Comparison of ENCODE assay signal across 12 cellular contexts in the genomic region with DNA sequence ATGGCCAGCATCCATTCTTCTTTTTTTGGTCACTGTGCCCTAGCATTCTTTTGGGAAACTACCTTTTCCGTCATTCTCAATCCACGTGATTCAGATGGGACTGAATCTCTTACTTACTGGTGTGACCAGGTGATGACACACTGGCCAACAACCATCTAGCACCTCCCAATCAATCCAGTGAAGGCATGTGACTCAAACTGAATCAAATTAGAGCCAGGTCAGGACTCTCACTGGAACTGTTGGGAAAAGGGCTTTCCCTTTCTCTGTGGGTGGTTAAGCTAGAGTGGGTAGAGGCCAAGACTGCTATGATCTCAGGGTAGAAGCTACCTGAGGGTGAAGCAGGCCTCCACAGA. TPM values are rescaled to one million over a fixed set of nuclear protein-coding genes. Genes with fewer than 3 reads are reported as not detected.
DNase-seq lines count a peak whose midpoint lies in the region; ATAC-seq and TF ChIP-seq lines count a peak whose summit lies in the region.
"Had no signal": no experiment of that assay in that cellular context is flagged by ENCODE, and none has a peak within 500 bp of the region (broad histone marks: within the 10 kb centered on the region; RNA-seq: fewer than 3 reads in every experiment).

No MANE protein-coding gene starts in this region.

- no peaks in the 10 kb centered on the region for H3K36me3 Mint-ChIP-seq in activated CD8-positive, alpha-beta T cell treated with anti-CD3 and anti-CD28 coated beads for 36 hours (ENCODE audit: low read depth)
- H3K36me3 Mint-ChIP-seq in activated CD8-positive, alpha-beta T cell treated with anti-CD3 and anti-CD28 coated beads, Interleukin-2, amount 10 ng/mL, durations not matched to agents 7 days and 5 days (ENCODE audit: low read depth), result no peaks in the 10 kb centered on the region
- no peaks in the 10 kb centered on the region for H3K36me3 Mint-ChIP-seq in CD4-positive, alpha-beta T cell (ENCODE audit: low read depth)
- H3K36me3 Mint-ChIP-seq: neural progenitor cell had no signal

- H3K4me3 Mint-ChIP-seq in activated CD8-positive, alpha-beta T cell treated with anti-CD3 and anti-CD28 coated beads for 36 hours, result no peak overlapping the region
- no peak overlapping the region for H3K4me3 Mint-ChIP-seq in activated CD8-positive, alpha-beta T cell treated with anti-CD3 and anti-CD28 coated beads, Interleukin-2, amount 10 ng/mL, durations not matched to agents 7 days and 5 days
- no peak overlapping the region for H3K4me3 Mint-ChIP-seq in CD4-positive, alpha-beta T cell
- H3K4me3 Mint-ChIP-seq: neural progenitor cell had no signal

- H3K4me1 ChIP-seq in OCI-LY7 (ENCODE audit: insufficient read depth, low read length, poor library complexity, severe bottlenecking) (peaks cover 37% of the 10 kb centered on the region), spleen (peaks cover 0 to 34% (median 14%) of the 10 kb centered on the region in 6 donors), ovary (ENCODE audit: insufficient read depth) (no peaks in the 10 kb centered on the region)
- H3K4me1 ChIP-seq: neural progenitor cell had no signal

- POLR2A ChIA-PET in activated CD8-positive, alpha-beta T cell treated with anti-CD3 and anti-CD28 coated beads for 36 hours (lab: Charles Lee), result no interaction called here
- POLR2A ChIA-PET in activated CD8-positive, alpha-beta T cell treated with anti-CD3 and anti-CD28 coated beads, Interleukin-2, amount 10 ng/mL, durations not matched to agents 7 days and 5 days (lab: Charles Lee), result no interaction called here
- POLR2A ChIA-PET in OCI-LY7 (lab: Charles Lee), result interaction anchor here (0.5 to 3.5 kb wide), 8 partner anchors 9 to 229 kb away, joined by 3 to 14 read pairs (median 4); a partner anchor contains a TSS
- POLR2A ChIA-PET in CD4-positive, alpha-beta T cell (lab: Charles Lee), result no interaction called here

- intact Hi-C loops in activated CD8-positive, alpha-beta T cell treated with anti-CD3 and anti-CD28 coated beads for 36 hours (cut with micrococcal nuclease), result no loop called here
- intact Hi-C loops in OCI-LY7 (cut with micrococcal nuclease; ENCODE audit: unreplicated experiment), result no loop called here
- intact Hi-C loops in spleen (cut with DNase I; ENCODE audit: low total_unique reads), result no loop called here
- intact Hi-C loops in ovary (cut with DNase I), result no loop called here
- intact Hi-C loops in CD4-positive, alpha-beta T cell (cut with DNase I, micrococcal nuclease), result no loop called here

- H3K36me3 ChIP-seq in OCI-LY7 (ENCODE audit: insufficient read depth, low read length) (peaks cover 46% of the 10 kb centered on the region), spleen (no peaks in the 10 kb centered on the region), ovary (no peaks in the 10 kb centered on the region)
- H3K36me3 ChIP-seq: neural progenitor cell had no signal

- TF ChIP-seq POLR2A in spleen (IDR thresholded peaks at IDR 0.05), result no peak
- TF ChIP-seq POLR2A in ovary (IDR thresholded peaks at IDR 0.05), result no peak

- CTCF ChIA-PET in activated CD8-positive, alpha-beta T cell treated with anti-CD3 and anti-CD28 coated beads for 36 hours (lab: Charles Lee), result interaction anchor here (0.6 to 9.4 kb wide), 6 partner anchors 9 to 228 kb away, joined by 3 to 60 read pairs (median 6); no protein-coding TSS in a partner anchor
- CTCF ChIA-PET in activated CD8-positive, alpha-beta T cell treated with anti-CD3 and anti-CD28 coated beads, Interleukin-2, amount 10 ng/mL, durations not matched to agents 7 days and 5 days (lab: Charles Lee), result interaction anchor here (1.0 to 2.9 kb wide), 2 partner anchors 9 to 228 kb away, joined by 3 to 26 read pairs; no protein-coding TSS in a partner anchor
- CTCF ChIA-PET in OCI-LY7 (lab: Charles Lee; ENCODE audit: unreplicated experiment), result no interaction called here
- CTCF ChIA-PET in CD4-positive, alpha-beta T cell (lab: Charles Lee), result interaction anchor here (1.8 kb wide), 1 partner anchor 9 kb away, joined by 5 read pairs; no protein-coding TSS in a partner anchor

- H3K4me2 ChIP-seq in OCI-LY7 (ENCODE audit: low read length), result peak overlapping the region; percentile 48
- H3K4me2 ChIP-seq: neural progenitor cell had no signal

- TF ChIP-seq EP300 in ovary (IDR thresholded peaks at IDR 0.05), result no peak

- BruUV-seq in OCI-LY7 (replicated peaks; lab: Mats Ljungman, UMichigan), result no TSS peak

- H3K9me3 ChIP-seq in OCI-LY7 (ENCODE audit: low read length), result peaks cover 15% of the 10 kb centered on the region; the same call in 1 of the 2 replicates
- peaks cover 0 to 5% (median 0%) of the 10 kb centered on the region in 8 donors for H3K9me3 ChIP-seq in spleen
- no peaks in the 10 kb centered on the region for H3K9me3 ChIP-seq in ovary
- no peaks in the 10 kb centered on the region for H3K9me3 ChIP-seq in CD4-positive, alpha-beta T cell (ENCODE audit: control insufficient read depth, low read length)

- peaks cover 10% of the 10 kb centered on the region for H3K9me3 Mint-ChIP-seq in activated CD8-positive, alpha-beta T cell treated with anti-CD3 and anti-CD28 coated beads for 36 hours
- H3K9me3 Mint-ChIP-seq in activated CD8-positive, alpha-beta T cell treated with anti-CD3 and anti-CD28 coated beads, Interleukin-2, amount 10 ng/mL, durations not matched to agents 7 days and 5 days (ENCODE audit: insufficient read depth), result no peaks in the 10 kb centered on the region
- H3K9me3 Mint-ChIP-seq in CD4-positive, alpha-beta T cell, result no peaks in the 10 kb centered on the region

- H3K4me3 ChIP-seq in OCI-LY7 (ENCODE audit: low read depth, low read length, poor library complexity, severe bottlenecking) (peak overlapping the region; percentile 27), spleen (no peak overlapping the region), ovary (no peak overlapping the region)
- H3K4me3 ChIP-seq: neural progenitor cell had no signal

- H3K27me3 Mint-ChIP-seq in activated CD8-positive, alpha-beta T cell treated with anti-CD3 and anti-CD28 coated beads for 36 hours, result no peaks in the 10 kb centered on the region
- H3K27me3 Mint-ChIP-seq in activated CD8-positive, alpha-beta T cell treated with anti-CD3 and anti-CD28 coated beads, Interleukin-2, amount 10 ng/mL, durations not matched to agents 7 days and 5 days (ENCODE audit: low read depth), result no peaks in the 10 kb centered on the region
- no peaks in the 10 kb centered on the region for H3K27me3 Mint-ChIP-seq in CD4-positive, alpha-beta T cell

- H3K27ac Mint-ChIP-seq in activated CD8-positive, alpha-beta T cell treated with anti-CD3 and anti-CD28 coated beads for 36 hours, result peak overlapping the region; percentile 65
- no peak overlapping the region for H3K27ac Mint-ChIP-seq in activated CD8-positive, alpha-beta T cell treated with anti-CD3 and anti-CD28 coated beads, Interleukin-2, amount 10 ng/mL, durations not matched to agents 7 days and 5 days
- H3K27ac Mint-ChIP-seq in CD4-positive, alpha-beta T cell, result no peak overlapping the region
- H3K27ac Mint-ChIP-seq: neural progenitor cell had no signal

- no peak for DNase-seq in activated CD8-positive, alpha-beta T cell treated with anti-CD3 and anti-CD28 coated beads for 36 hours
- no peak for DNase-seq in activated CD8-positive, alpha-beta T cell treated with anti-CD3 and anti-CD28 coated beads, Interleukin-2, amount 10 ng/mL, durations not matched to agents 7 days and 5 days
- no peak for DNase-seq in OCI-LY7 (ENCODE audit: low spot score)
- no peak for DNase-seq in spleen
- DNase-seq in ovary, result no peak
- DNase-seq in CD4-positive, alpha-beta T cell, result no peak
- DNase-seq: activated CD8-positive, alpha-beta memory T cell treated with anti-CD3 and anti-CD28 coated beads, Interleukin-2, amount 50 U/mL, for 4 hours; cortex of kidney; NCI-H1436 had no signal

- no peaks in the 10 kb centered on the region for H4K20me1 ChIP-seq in OCI-LY7 (ENCODE audit: insufficient read depth, low read length)

- H3K27me3 ChIP-seq in spleen (replicated peaks in 1 of 7), result no peaks in the 10 kb centered on the region
- H3K27me3 ChIP-seq in ovary, result no peaks in the 10 kb centered on the region
- H3K27me3 ChIP-seq in CD4-positive, alpha-beta T cell (ENCODE audit: control insufficient read depth, insufficient read depth, low read length), result no peaks in the 10 kb centered on the region
- H3K27me3 ChIP-seq: neural progenitor cell had no signal

- no peaks in the 10 kb centered on the region for H3K79me2 ChIP-seq in OCI-LY7 (ENCODE audit: insufficient read depth, low read depth, low read length)

- H3K9me2 ChIP-seq in OCI-LY7 (ENCODE audit: insufficient read depth, low read length), result no peaks in the 10 kb centered on the region

- no peak for ATAC-seq in activated CD8-positive, alpha-beta T cell treated with anti-CD3 and anti-CD28 coated beads for 36 hours
- ATAC-seq in activated CD8-positive, alpha-beta T cell treated with anti-CD3 and anti-CD28 coated beads, Interleukin-2, amount 10 ng/mL, durations not matched to agents 7 days and 5 days, result no peak
- no peak for ATAC-seq in HG03097 (IDR thresholded peaks at IDR 0.05; ENCODE audit: low FRiP score, unreplicated experiment)
- ATAC-seq in CD4-positive, alpha-beta T cell (ENCODE audit: poor library complexity), result no peak

- TF ChIP-seq CTCF in activated CD8-positive, alpha-beta T cell treated with anti-CD3 and anti-CD28 coated beads for 36 hours (IDR thresholded peaks at IDR 0.05), result no peak
- TF ChIP-seq CTCF in OCI-LY7 (conservative IDR thresholded peaks at IDR 0.05; ENCODE audit: low read length) (no peak), spleen (IDR thresholded peaks at IDR 0.05 in 8 of 11, conservative IDR thresholded peaks at IDR 0.05 in 3 of 11) (no peak), ovary (IDR thresholded peaks at IDR 0.05) (no peak)
- no peak for TF ChIP-seq CTCF in CD4-positive, alpha-beta T cell (IDR thresholded peaks at IDR 0.05)

- H3K27ac ChIP-seq in OCI-LY7 (ENCODE audit: low read depth, low read length, poor library complexity, severe bottlenecking) (peak overlapping the region; percentile 69), cingulate gyrus (ENCODE audit: low read depth, low read length) (peak overlapping the region; percentile 39), spleen (peak overlapping the region in 7 of 8 donors; percentile 44 to 82 (median 72)), ovary (no peak overlapping the region)
- no peak overlapping the region for H3K27ac ChIP-seq in CD4-positive, alpha-beta T cell (ENCODE audit: low read depth, low read length)
- H3K27ac ChIP-seq: neural progenitor cell had no signal

- peak overlapping the region; percentile 79; the same call in 1 of the 2 replicates for H2AFZ ChIP-seq in OCI-LY7 (ENCODE audit: low read length)
- H2AFZ ChIP-seq: neural progenitor cell had no signal

- peaks cover 18% of the 10 kb centered on the region for H3K4me1 Mint-ChIP-seq in activated CD8-positive, alpha-beta T cell treated with anti-CD3 and anti-CD28 coated beads for 36 hours (ENCODE audit: low read depth)
- peaks cover 21% of the 10 kb centered on the region for H3K4me1 Mint-ChIP-seq in activated CD8-positive, alpha-beta T cell treated with anti-CD3 and anti-CD28 coated beads, Interleukin-2, amount 10 ng/mL, durations not matched to agents 7 days and 5 days (ENCODE audit: low read depth)
- no peaks in the 10 kb centered on the region for H3K4me1 Mint-ChIP-seq in CD4-positive, alpha-beta T cell (ENCODE audit: low read depth)
- H3K4me1 Mint-ChIP-seq: neural progenitor cell had no signal

- 80 to 93% (median 88%) methylated on average over 2 of the region's 2 CpGs for WGBS in spleen, 5 donors
- 74 to 86% (median 76%) methylated on average over 2 of the region's 2 CpGs for WGBS in ovary, 3 donors

RNA-seq across cellular contexts. Expression of a gene that starts 36.2 kb away (rescaled TPM):
- total RNA-seq in activated CD8-positive, alpha-beta T cell treated with anti-CD3 and anti-CD28 coated beads for 36 hours, result 10 to 100 TPM; 31.9 to 33.4 TPM
- total RNA-seq in activated CD8-positive, alpha-beta T cell treated with anti-CD3 and anti-CD28 coated beads, Interleukin-2, amount 10 ng/mL, durations not matched to agents 7 days and 5 days, result 10 to 100 TPM; 44.3 to 44.7 TPM
- 26.1 and 30.4 TPM in 2 replicates for total RNA-seq in OCI-LY7 (2014; rRNA removed; shearing (Covaris generic))
- total RNA-seq in OCI-LY7 (2022), result 69.1 and 77.0 TPM in 2 replicates
- 10 to 100 TPM; 30.3 to 64.0 (median 56.0) TPM for total RNA-seq in spleen
- polyA plus RNA-seq in spleen, result 10 to 100 TPM; 12.5 to 16.8 (median 15.6) TPM
- 10 to 100 TPM; 20.3 to 40.7 (median 31.2) TPM for total RNA-seq in ovary
- polyA plus RNA-seq in ovary, result 10 to 100 TPM in 1 of 2 donors, 1 to 10 TPM in 1; 8.3 to 23.5 TPM
- total RNA-seq in CD4-positive, alpha-beta T cell, result 10 to 100 TPM; 33.0 to 34.3 TPM

Comparison
In these comparisons a context has a peak if more than half of its experiments do, and no peak if none do; other contexts are left out.
1. H3K27ac ChIP-seq: peak in OCI-LY7 (single experiment), cingulate gyrus (single experiment) and spleen (7 of 8); none in ovary (0 of 2) and CD4-positive, alpha-beta T cell (single experiment).